ENCODE assay signal across 8 cellular contexts in the genomic region with DNA sequence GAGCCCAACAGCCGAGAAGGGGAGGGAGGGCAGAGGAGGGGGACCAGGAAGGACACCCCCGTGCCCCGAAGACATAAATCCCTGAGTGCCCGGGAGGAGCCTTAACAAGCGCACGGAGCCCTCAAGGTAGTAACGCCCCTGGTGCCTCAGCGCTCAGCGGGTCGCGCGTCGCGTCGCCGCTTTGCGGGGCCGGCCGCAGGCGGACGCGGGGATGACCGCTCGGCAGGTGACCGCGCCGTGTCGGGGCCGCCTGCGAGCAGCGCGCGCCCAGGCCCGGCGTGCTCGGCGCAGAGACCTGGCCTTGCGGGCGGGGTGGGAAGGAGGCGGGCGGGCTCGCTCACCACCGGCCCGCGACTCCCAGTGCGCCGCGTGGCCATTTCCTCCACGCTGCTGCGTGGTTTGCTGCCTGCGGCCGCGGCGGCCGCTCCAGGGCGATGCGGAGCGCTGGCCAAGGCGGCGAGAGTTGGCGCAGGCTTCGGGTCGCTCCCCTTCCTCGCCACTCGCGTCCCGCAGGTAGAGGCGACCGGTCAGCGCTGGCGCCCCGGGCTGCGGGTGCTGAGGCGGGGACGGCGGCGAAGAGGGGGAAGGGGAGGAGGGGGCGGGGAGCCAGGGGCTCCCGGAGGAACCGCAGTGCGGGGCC. TPM values are rescaled to one million over a fixed set of nuclear protein-coding genes. Genes with fewer than 3 reads are reported as not detected.
DNase-seq lines count a peak whose midpoint lies in the region; ATAC-seq, FAIRE-seq and TF ChIP-seq lines count a peak whose summit lies in the region.

No MANE protein-coding gene starts in this region.

- H3K79me2 ChIP-seq in keratinocyte (ENCODE audit: control insufficient read depth, insufficient read depth, low read length), result no peaks in the 10 kb centered on the region
- no peaks in the 10 kb centered on the region for H3K79me2 ChIP-seq in Karpas-422 (ENCODE audit: low read length)

- no peak for TF ChIP-seq POLR2A in breast epithelium (IDR thresholded peaks at IDR 0.05)

- no peaks in the 10 kb centered on the region for H4K20me1 ChIP-seq in keratinocyte (ENCODE audit: control insufficient read depth, extremely low read depth, insufficient read depth, low read length)
- no peaks in the 10 kb centered on the region for H4K20me1 ChIP-seq in Karpas-422 (ENCODE audit: insufficient read depth, low read depth, low read length)

- H3K9me3 Mint-ChIP-seq in stimulated activated naive CD8-positive, alpha-beta T cell treated with anti-CD3 and anti-CD28 coated beads, Interleukin-15, Interleukin-2, amounts not matched to agents 100 ng/mL and 50 ng/mL, for 24 hours, result no peaks in the 10 kb centered on the region

- no peaks in the 10 kb centered on the region for H3K9me3 ChIP-seq in breast epithelium
- H3K9me3 ChIP-seq in keratinocyte (ENCODE audit: control insufficient read depth, low read depth, low read length), result no peaks in the 10 kb centered on the region
- H3K9me3 ChIP-seq in Karpas-422 (ENCODE audit: low read length), result no peaks in the 10 kb centered on the region

- H3K4me3 ChIP-seq in HL-60 (replicated peaks; ENCODE audit: insufficient read depth, low read length), result peak overlapping the region; percentile 52
- peak overlapping the region; percentile 58 to 89 (median 67) for H3K4me3 ChIP-seq in breast epithelium
- H3K4me3 ChIP-seq in keratinocyte (ENCODE audit: control insufficient read depth in 2 of 3, extremely low read depth in 1 of 3, insufficient read depth in 2 of 3, low read depth in 1 of 3, low read length in 3 of 3), result peak overlapping the region; percentile 66 to 80 (median 75)
- no peak overlapping the region for H3K4me3 ChIP-seq in Karpas-422 (ENCODE audit: low read length)

- TF ChIP-seq CTCF in HL-60 (IDR thresholded peaks at IDR 0.05; ENCODE audit: insufficient read depth, low read length) (no peak), breast epithelium (IDR thresholded peaks at IDR 0.05) (no peak), keratinocyte (optimal IDR thresholded peaks at IDR 0.05 in 1 of 3, IDR thresholded peaks at IDR 0.05 in 1 of 3, conservative IDR thresholded peaks at IDR 0.05 in 1 of 3; ENCODE audit: extremely low read depth in 1 of 3, insufficient read depth in 2 of 3, low read length in 3 of 3) (no peak)

- ATAC-seq in GM21423 (IDR thresholded peaks at IDR 0.05; ENCODE audit: unreplicated experiment), result peak; percentile 23

- H3K27me3 ChIP-seq in HL-60 (ENCODE audit: insufficient read depth, poor library complexity, severe bottlenecking) (peaks cover 23% of the 10 kb centered on the region), breast epithelium (no peaks in the 10 kb centered on the region), keratinocyte (ENCODE audit: control insufficient read depth, extremely low read depth, insufficient read depth, low read length) (no peaks in the 10 kb centered on the region), Karpas-422 (ENCODE audit: low read length) (no peaks in the 10 kb centered on the region)

- H3K36me3 ChIP-seq in breast epithelium, result no peaks in the 10 kb centered on the region
- no peaks in the 10 kb centered on the region for H3K36me3 ChIP-seq in keratinocyte (ENCODE audit: control insufficient read depth in 2 of 2, extremely low read depth in 1 of 2, insufficient read depth in 2 of 2, low read length in 2 of 2)
- no peaks in the 10 kb centered on the region for H3K36me3 ChIP-seq in Karpas-422 (ENCODE audit: insufficient read depth, low read length)

- peak overlapping the region; percentile 90 for H3K4me2 ChIP-seq in keratinocyte (ENCODE audit: control insufficient read depth, extremely low read depth, insufficient read depth, low read depth, low read length)
- H3K4me2 ChIP-seq in Karpas-422 (ENCODE audit: low read depth, low read length, poor library complexity, severe bottlenecking), result no peak overlapping the region

- H3K4me1 Mint-ChIP-seq in stimulated activated naive CD8-positive, alpha-beta T cell treated with anti-CD3 and anti-CD28 coated beads, Interleukin-15, Interleukin-2, amounts not matched to agents 100 ng/mL and 50 ng/mL, for 24 hours (ENCODE audit: low read depth), result peaks cover 20% of the 10 kb centered on the region

- intact Hi-C loops in breast epithelium (cut with DNase I; ENCODE audit: low total_unique reads), result no loop called here

- DNase-seq in GM03348 (ENCODE audit: low spot score), result peak; percentile 12
- DNase-seq in HL-60 (ENCODE audit: low read depth in 1 of 2, low spot score in 1 of 2), result no peak
- DNase-seq in breast epithelium (ENCODE audit: low spot score in 2 of 2), result peak in 1 of 2 donors; percentile 52
- no peak for DNase-seq in keratinocyte (ENCODE audit: low read depth, low spot score)
- DNase-seq in Karpas-422, result no peak
- DNase-seq in mesenteric fat pad (ENCODE audit: low spot score), result no peak

- H3K27ac ChIP-seq in HL-60 (replicated peaks) (no peak overlapping the region), breast epithelium (peak overlapping the region; percentile 95), keratinocyte (ENCODE audit: control insufficient read depth, insufficient read depth, low read length) (no peak overlapping the region), Karpas-422 (ENCODE audit: low read length) (no peak overlapping the region)

- dilution Hi-C loops in keratinocyte (cut with MboI; ENCODE audit: extremely low pct_ligation_motif_present, low sequenced_read_pairs), result no loop called here

- H3K36me3 Mint-ChIP-seq in stimulated activated naive CD8-positive, alpha-beta T cell treated with anti-CD3 and anti-CD28 coated beads, Interleukin-15, Interleukin-2, amounts not matched to agents 100 ng/mL and 50 ng/mL, for 24 hours (ENCODE audit: low read depth), result no peaks in the 10 kb centered on the region

- H3K4me1 ChIP-seq in breast epithelium (peaks cover 0 to 5% of the 10 kb centered on the region in 2 donors), keratinocyte (ENCODE audit: control insufficient read depth, extremely low read depth, insufficient read depth, low read length) (peaks cover 11% of the 10 kb centered on the region), Karpas-422 (ENCODE audit: low read length) (peaks cover 10% of the 10 kb centered on the region)

- H3K9me2 ChIP-seq in Karpas-422 (replicated peaks; ENCODE audit: insufficient read depth, low read length), result no peaks in the 10 kb centered on the region

- peak overlapping the region; percentile 97 for H2AFZ ChIP-seq in keratinocyte (ENCODE audit: control insufficient read depth, low read length)
- H2AFZ ChIP-seq in Karpas-422 (ENCODE audit: low read length), result no peak overlapping the region

- H3K9me1 ChIP-seq in keratinocyte (ENCODE audit: control insufficient read depth, extremely low read depth, insufficient read depth, low read length), result no peaks in the 10 kb centered on the region

- H3K4me3 Mint-ChIP-seq in stimulated activated naive CD8-positive, alpha-beta T cell treated with anti-CD3 and anti-CD28 coated beads, Interleukin-15, Interleukin-2, amounts not matched to agents 100 ng/mL and 50 ng/mL, for 24 hours, result peak overlapping the region; percentile 82

- no peak overlapping the region for H3K27ac Mint-ChIP-seq in stimulated activated naive CD8-positive, alpha-beta T cell treated with anti-CD3 and anti-CD28 coated beads, Interleukin-15, Interleukin-2, amounts not matched to agents 100 ng/mL and 50 ng/mL, for 24 hours

- H3K9ac ChIP-seq in keratinocyte (ENCODE audit: control insufficient read depth, extremely low read depth, insufficient read depth, low read length), result peak overlapping the region; percentile 67
- H3K9ac ChIP-seq in Karpas-422 (ENCODE audit: low read length), result no peak overlapping the region

- peaks cover 56% of the 10 kb centered on the region for H3K27me3 Mint-ChIP-seq in stimulated activated naive CD8-positive, alpha-beta T cell treated with anti-CD3 and anti-CD28 coated beads, Interleukin-15, Interleukin-2, amounts not matched to agents 100 ng/mL and 50 ng/mL, for 24 hours

- no peak for FAIRE-seq in keratinocyte (lab: Jason Lieb, UNC)

RNA-seq across cellular contexts. Expression of a gene that starts 0.6 kb away (rescaled TPM):
- total RNA-seq in breast epithelium, result 10 to 100 TPM in 2 of 3 donors, 1 to 10 TPM in 1; 6.4 to 73.3 (median 55.7) TPM
- polyA plus RNA-seq in keratinocyte, result 1.2 to 1.4 TPM (median 1.2 TPM) in 3 replicates
- 1.6 TPM for polyA plus RNA-seq in keratinocyte (2011; ENCODE audit: low read depth)
- 0.70 and 0.84 TPM in 2 replicates for polyA plus RNA-seq in keratinocyte (2011; cell fraction: cytosol; rRNA removed)
- 2.0 and 2.9 TPM in 2 replicates for polyA plus RNA-seq in keratinocyte (2011; cell fraction: nucleus; rRNA removed)
- polyA plus RNA-seq in keratinocyte (2012; ENCODE audit: low replicate concordance), result 0.74 and 1.1 TPM in 2 replicates
- polyA minus RNA-seq in keratinocyte, result 0.33 to 5.1 TPM (median 3.5 TPM) in 3 replicates
- polyA minus RNA-seq in keratinocyte (2011; cell fraction: cytosol; rRNA and poly(A)+ RNA removed), result 3.1 TPM
- polyA minus RNA-seq in keratinocyte (2011; cell fraction: nucleus; rRNA and poly(A)+ RNA removed), result 6.2 and 10.9 TPM in 2 replicates
- 0.87 and 3.6 TPM in 2 replicates for total RNA-seq in Karpas-422 (2014; rRNA removed; shearing (Covaris generic); ENCODE audit: low replicate concordance)
- total RNA-seq in mesenteric fat pad, result 9.7 TPM

Comparison
In these comparisons a context has a peak if more than half of its experiments do, and no peak if none do; other contexts are left out.
1. H3K27ac ChIP-seq: peak in breast epithelium (2 of 2); none in HL-60 (single experiment), keratinocyte (single experiment) and Karpas-422 (single experiment).